ENCODE assay signal across 17 cellular contexts in the genomic region with DNA sequence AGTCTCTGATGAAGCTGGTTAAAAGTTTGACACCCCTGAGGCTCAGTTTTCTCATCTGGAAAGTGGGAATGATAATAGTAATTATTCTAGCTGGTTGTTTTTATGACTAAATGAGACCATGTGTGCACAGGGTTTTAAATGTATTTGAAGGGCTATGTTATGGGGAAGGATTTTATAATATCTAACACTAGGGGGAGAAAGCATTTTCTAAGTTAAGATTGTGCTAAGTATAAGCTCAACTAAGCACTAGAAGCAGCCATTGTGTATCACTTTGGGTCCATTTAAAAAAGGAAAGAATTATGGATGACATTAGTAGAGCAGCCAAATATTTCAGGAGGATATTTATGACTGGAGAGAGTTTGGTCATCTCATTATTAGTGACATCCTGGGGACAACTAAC. TPM values are rescaled to one million over a fixed set of nuclear protein-coding genes. Genes with fewer than 3 reads are reported as not detected.
DNase-seq lines count a peak whose midpoint lies in the region; ATAC-seq and TF ChIP-seq lines count a peak whose summit lies in the region.
"Had no signal": no experiment of that assay in that cellular context is flagged by ENCODE, and none has a peak within 500 bp of the region (broad histone marks: within the 10 kb centered on the region; RNA-seq: fewer than 3 reads in every experiment).

No MANE protein-coding gene starts in this region.

- H3K4me3 ChIP-seq in Jurkat, Clone E6-1 (ENCODE audit: low read length): no peak overlapping the region
- no peak overlapping the region for H3K4me3 ChIP-seq in brain microvascular endothelial cell (ENCODE audit: low read depth, low read length)
- H3K4me3 ChIP-seq in retinal pigment epithelial cell (ENCODE audit: low read length): no peak overlapping the region
- H3K4me3 ChIP-seq: gastroesophageal sphincter had no signal

- peak; percentile 10 for DNase-seq in NCI-H1092 treated with DMSO at 0.1 percent for 48 hours (lab: John Stamatoyannopoulos, UW)
- DNase-seq in NCI-H1092 (lab: John Stamatoyannopoulos, UW): no peak
- DNase-seq in Jurkat, Clone E6-1 (ENCODE audit: low read depth, low spot score): peak; percentile 12
- DNase-seq in brain microvascular endothelial cell: no peak
- no peak for DNase-seq in retinal pigment epithelial cell (ENCODE audit: low read depth)
- no peak for DNase-seq in AG20443 (ENCODE audit: low spot score)
- DNase-seq: ACHN; activated CD8-positive, alpha-beta memory T cell treated with anti-CD3 and anti-CD28 coated beads, Interleukin-2, amount 50 U/mL, for 48 hours; activated naive CD4-positive, alpha-beta T cell treated with anti-CD3 and anti-CD28 coated beads, Interleukin-2, amount 10 ng/mL, durations not matched to agents 7 days and 5 days; effector memory CD4-positive, alpha-beta T cell; NCI-H1417; NCI-H345; nucleus accumbens had no signal

- H3K27ac ChIP-seq in brain microvascular endothelial cell: no peak overlapping the region
- H3K27ac ChIP-seq: gastroesophageal sphincter had no signal

- H3K36me3 ChIP-seq in brain microvascular endothelial cell (replicated peaks): no peaks in the 10 kb centered on the region
- H3K36me3 ChIP-seq: gastroesophageal sphincter had no signal

- no peaks in the 10 kb centered on the region for H3K27me3 ChIP-seq in brain microvascular endothelial cell (replicated peaks)
- H3K27me3 ChIP-seq: gastroesophageal sphincter had no signal

- peak; percentile 5 for TF ChIP-seq CTCF in brain microvascular endothelial cell (IDR thresholded peaks at IDR 0.05; ENCODE audit: low read depth, low read length, missing control alignments)
- peak; percentile 3 for TF ChIP-seq CTCF in retinal pigment epithelial cell (conservative IDR thresholded peaks at IDR 0.05; ENCODE audit: low read depth, low read length)

- no peak for ATAC-seq in GM19467 (IDR thresholded peaks at IDR 0.05; ENCODE audit: unreplicated experiment)
- ATAC-seq in GM19397 (IDR thresholded peaks at IDR 0.05; ENCODE audit: unreplicated experiment): no peak
- ATAC-seq: gastroesophageal sphincter; stimulated activated memory B cell treated with anti-CD40 and anti-IgM and Interleukin-4, amounts not matched to agents 10 μg/mL and 1 μg/mL and 100 μg/mL, for 72 hours had no signal

- in situ Hi-C loops in brain microvascular endothelial cell (cut with HindIII; ENCODE audit: low pct_ligation_motif_present, low sequenced_read_pairs): no loop called here

RNA-seq across cellular contexts. Expression of a gene that starts 49.5 kb away (rescaled TPM):
- polyA plus RNA-seq in Jurkat, Clone E6-1 (2012; ENCODE audit: insufficient read depth, insufficient read length): not detected

Comparison
In these comparisons a context has a peak if more than half of its experiments do, and no peak if none do; other contexts are left out.
1. DNase-seq: peak in NCI-H1092 treated with DMSO at 0.1 percent for 48 hours (single experiment) and Jurkat, Clone E6-1 (single experiment); none in NCI-H1092 (single experiment), brain microvascular endothelial cell (single experiment), retinal pigment epithelial cell (single experiment) and AG20443 (single experiment).